12 cellular contexts compared by ENCODE assay signal in genomic region chr9:77534376-77535057, GRCh38.
DNase-seq lines count a peak whose midpoint lies in the region; TF ChIP-seq lines count a peak whose summit lies in the region.
"Had no signal": no experiment of that assay in that cellular context is flagged by ENCODE, and none has a peak within 500 bp of the region (broad histone marks: within the 10 kb centered on the region; RNA-seq: fewer than 3 reads in every experiment).

No MANE protein-coding gene starts in this region.

- DNase-seq in GM12865 (ENCODE audit: low read depth): peak; percentile 5
- DNase-seq in NCI-H510A treated with DMSO at 0.1 percent for 48 hours (lab: John Stamatoyannopoulos, UW): peak; percentile 61
- DNase-seq in glutamatergic neuron: no peak
- DNase-seq in GF-D8 (lab: John Stamatoyannopoulos, UW): no peak
- no peak for DNase-seq in iPS-NIHi11 (ENCODE audit: low spot score)
- DNase-seq in 8988T: no peak
- no peak for DNase-seq in T-helper 1 cell
- DNase-seq: activated CD4-positive, CD25-positive, alpha-beta regulatory T cell; CD4-positive, CD25-positive, alpha-beta regulatory T cell; central memory CD4-positive, alpha-beta T cell; NCI-H1105 treated with DMSO at 0.1 percent for 48 hours had no signal

- H3K27me3 Mint-ChIP-seq in glutamatergic neuron (ENCODE audit: unreplicated experiment): no peaks in the 10 kb centered on the region
- H3K27me3 Mint-ChIP-seq: CD4-positive, CD25-positive, alpha-beta regulatory T cell had no signal

- H3K36me3 ChIP-seq in neuron (ENCODE audit: insufficient read depth, low read length): no peaks in the 10 kb centered on the region

- peaks cover 5% of the 10 kb centered on the region for H3K9me3 Mint-ChIP-seq in glutamatergic neuron (ENCODE audit: unreplicated experiment)

- no peaks in the 10 kb centered on the region for H3K9me3 ChIP-seq in neuron (ENCODE audit: low read length)

- H3K36me3 Mint-ChIP-seq in glutamatergic neuron (ENCODE audit: unreplicated experiment): peaks cover 4% of the 10 kb centered on the region
- H3K36me3 Mint-ChIP-seq: CD4-positive, CD25-positive, alpha-beta regulatory T cell had no signal

- peak overlapping the region; percentile 79 for H3K27ac Mint-ChIP-seq in glutamatergic neuron (ENCODE audit: unreplicated experiment)
- H3K27ac Mint-ChIP-seq: CD4-positive, CD25-positive, alpha-beta regulatory T cell had no signal

- no peaks in the 10 kb centered on the region for H3K27me3 ChIP-seq in neuron (ENCODE audit: insufficient read depth, low read length)

- H3K4me3 Mint-ChIP-seq in glutamatergic neuron (ENCODE audit: unreplicated experiment): no peak overlapping the region
- H3K4me3 Mint-ChIP-seq: CD4-positive, CD25-positive, alpha-beta regulatory T cell had no signal

- peak overlapping the region; percentile 74 for H2AFZ ChIP-seq in neuron (ENCODE audit: low read depth, low read length)

- TF ChIP-seq CTCF in GM12865 (IDR thresholded peaks at IDR 0.05; ENCODE audit: insufficient read depth, low read depth, low read length, missing control alignments) (no peak), glutamatergic neuron (IDR thresholded peaks at IDR 0.05; ENCODE audit: partially characterized antibody, unreplicated experiment) (no peak)

- H3K4me1 ChIP-seq in neuron (ENCODE audit: insufficient read depth, low read length): no peaks in the 10 kb centered on the region

- H3K4me3 ChIP-seq in GM12865 (ENCODE audit: low read depth, low read length) (no peak overlapping the region), neuron (ENCODE audit: low read length) (no peak overlapping the region)

- H3K4me1 Mint-ChIP-seq in glutamatergic neuron (ENCODE audit: low read depth, unreplicated experiment): peaks cover 10% of the 10 kb centered on the region
- H3K4me1 Mint-ChIP-seq: CD4-positive, CD25-positive, alpha-beta regulatory T cell had no signal

Comparison
In these comparisons a context has a peak if more than half of its experiments do, and no peak if none do; other contexts are left out.
1. DNase-seq: peak in GM12865 (single experiment) and NCI-H510A treated with DMSO at 0.1 percent for 48 hours (single experiment); none in glutamatergic neuron (single experiment), GF-D8 (single experiment), iPS-NIHi11 (single experiment), 8988T (single experiment) and T-helper 1 cell (0 of 5).